Comparison of ENCODE assay signal across 8 cellular contexts in genomic region chr14:50829472-50830043, GRCh38. TPM values are rescaled to one million over a fixed set of nuclear protein-coding genes. Genes with fewer than 3 reads are reported as not detected.
DNase-seq lines count a peak whose midpoint lies in the region; ATAC-seq lines count a peak whose summit lies in the region.

No MANE protein-coding gene starts in this region.

- H3K9me3 Mint-ChIP-seq in dendritic cell treated with granulocyte-macrophage colony-stimulating factor and Interleukin-4, amounts not matched to agents 40 ng/mL and 50 ng/mL, for 4 days: no peaks in the 10 kb centered on the region

- intact Hi-C loops in dendritic cell treated with granulocyte-macrophage colony-stimulating factor and Interleukin-4, amounts not matched to agents 40 ng/mL and 50 ng/mL, for 4 days (cut with micrococcal nuclease): loop anchor here (2.0 to 5.0 kb wide), 2 partner anchors 31 to 597 kb away; partner anchors contain the start of gene SOS2

- peaks cover 7% of the 10 kb centered on the region for H3K27me3 Mint-ChIP-seq in dendritic cell treated with granulocyte-macrophage colony-stimulating factor and Interleukin-4, amounts not matched to agents 40 ng/mL and 50 ng/mL, for 4 days

- DNase-seq in G401 (ENCODE audit: low spot score): peak; percentile 70
- peak; percentile 30 for DNase-seq in NCI-H345 treated with DMSO at 0.1 percent for 48 hours (lab: John Stamatoyannopoulos, UW; ENCODE audit: unreplicated experiment)
- DNase-seq in myocyte (ENCODE audit: low read depth): peak; percentile 12
- no peak for DNase-seq in cortex of kidney (lab: John Stamatoyannopoulos, UW)
- DNase-seq in HUDEP-2 (lab: John Stamatoyannopoulos, UW; ENCODE audit: unreplicated experiment in 76 of 76): no peak
- DNase-seq in medulla oblongata (ENCODE audit: extremely low spot score): no peak

- peak overlapping the region; percentile 61 for H3K27ac Mint-ChIP-seq in dendritic cell treated with granulocyte-macrophage colony-stimulating factor and Interleukin-4, amounts not matched to agents 40 ng/mL and 50 ng/mL, for 4 days

- ATAC-seq in HG03045 (IDR thresholded peaks at IDR 0.05; ENCODE audit: unreplicated experiment): no peak

- H3K36me3 Mint-ChIP-seq in dendritic cell treated with granulocyte-macrophage colony-stimulating factor and Interleukin-4, amounts not matched to agents 40 ng/mL and 50 ng/mL, for 4 days (ENCODE audit: low read depth): peaks cover 26% of the 10 kb centered on the region

- in situ Hi-C loops in G401 (cut with HindIII; ENCODE audit: low sequenced_read_pairs): no loop called here

- H3K4me1 Mint-ChIP-seq in dendritic cell treated with granulocyte-macrophage colony-stimulating factor and Interleukin-4, amounts not matched to agents 40 ng/mL and 50 ng/mL, for 4 days (ENCODE audit: low read depth): peaks cover 58% of the 10 kb centered on the region

- peak overlapping the region; percentile 84 for H3K4me3 Mint-ChIP-seq in dendritic cell treated with granulocyte-macrophage colony-stimulating factor and Interleukin-4, amounts not matched to agents 40 ng/mL and 50 ng/mL, for 4 days

RNA-seq across cellular contexts. Expression of gene NIN, which starts 1.4 kb away (rescaled TPM):
- 0.37 and 3.6 TPM in 2 replicates for total RNA-seq in G401 (2014; rRNA removed; shearing (Covaris generic))
- total RNA-seq in myocyte: 24.1 and 43.3 TPM in 2 replicates
- 16.4 TPM for polyA plus RNA-seq in myocyte (2012)

RNA-seq across cellular contexts. Expression of gene ABHD12B, which starts 42.3 kb away (rescaled TPM):
- total RNA-seq in G401 (2014; rRNA removed; shearing (Covaris generic)): not detected in 2 replicates
- not detected in 2 replicates for total RNA-seq in myocyte
- polyA plus RNA-seq in myocyte (2012): 0.68 TPM

Comparison
In these comparisons a context has a peak if more than half of its experiments do, and no peak if none do; other contexts are left out.
1. DNase-seq: peak in G401 (single experiment), NCI-H345 treated with DMSO at 0.1 percent for 48 hours (single experiment) and myocyte (single experiment); none in cortex of kidney (single experiment), HUDEP-2 (0 of 76) and medulla oblongata (single experiment).